ENCODE assay signal across 12 cellular contexts in genomic region chr5:65105301-65105700, GRCh38.
A peak's percentile ranks its signal among the peaks of the same experiment; 100 is the strongest.
DNase-seq lines count a peak whose midpoint lies in the region; ATAC-seq and TF ChIP-seq lines count a peak whose summit lies in the region.
"Had no signal": no experiment of that assay in that cellular context is flagged by ENCODE, and none has a peak within 500 bp of the region (broad histone marks: within the 10 kb centered on the region; RNA-seq: fewer than 3 reads in every experiment).

No MANE protein-coding gene starts in this region.

- H3K4me1 Mint-ChIP-seq in natural killer cell: peaks cover 26 to 33% of the 10 kb centered on the region in 2 donors
- H3K4me1 Mint-ChIP-seq: neural crest cell had no signal

- no peak for DNase-seq in natural killer cell
- DNase-seq in HCEC 1CT: no peak
- DNase-seq in HuH-7 (ENCODE audit: low spot score): no peak
- DNase-seq: activated CD4-positive, alpha-beta T cell treated with anti-CD3 and anti-CD28 coated beads for 1 hour; heart right ventricle; left lung; NCI-H2171 had no signal

- intact Hi-C loops in natural killer cell (cut with micrococcal nuclease): no loop called here

- peaks cover 6 to 10% of the 10 kb centered on the region in 2 donors for H3K27me3 Mint-ChIP-seq in natural killer cell (ENCODE audit: low read depth in 2 of 2)

- ATAC-seq in GM19351 (IDR thresholded peaks at IDR 0.05; ENCODE audit: unreplicated experiment): peak; percentile 31
- peak; percentile 44 for ATAC-seq in HG03457 (IDR thresholded peaks at IDR 0.05; ENCODE audit: unreplicated experiment)
- no peak for ATAC-seq in natural killer cell
- ATAC-seq in GM18520 (IDR thresholded peaks at IDR 0.05; ENCODE audit: unreplicated experiment): no peak
- ATAC-seq: heart right ventricle, left lung had no signal

- H3K27ac Mint-ChIP-seq in natural killer cell: peak overlapping the region; percentile 56 to 76

- H3K36me3 Mint-ChIP-seq in natural killer cell: no peaks in the 10 kb centered on the region

- peak overlapping the region; percentile 41 for H3K4me3 Mint-ChIP-seq in natural killer cell
- H3K4me3 Mint-ChIP-seq: neural crest cell had no signal

- TF ChIP-seq CTCF in GM12873 (IDR thresholded peaks at IDR 0.05; ENCODE audit: insufficient read depth, low read depth, low read length, missing control alignments) (peak; percentile 9), natural killer cell (IDR thresholded peaks at IDR 0.05) (no peak)

- no peaks in the 10 kb centered on the region for H3K9me3 Mint-ChIP-seq in natural killer cell
- H3K9me3 Mint-ChIP-seq: neural crest cell had no signal

Comparison
In these comparisons a context has a peak if more than half of its experiments do, and no peak if none do; other contexts are left out.
1. ATAC-seq: peak in GM19351 (single experiment) and HG03457 (single experiment); none in natural killer cell (0 of 3) and GM18520 (single experiment).